Comparison of ENCODE assay signal across 2 cellular contexts in the genomic region with DNA sequence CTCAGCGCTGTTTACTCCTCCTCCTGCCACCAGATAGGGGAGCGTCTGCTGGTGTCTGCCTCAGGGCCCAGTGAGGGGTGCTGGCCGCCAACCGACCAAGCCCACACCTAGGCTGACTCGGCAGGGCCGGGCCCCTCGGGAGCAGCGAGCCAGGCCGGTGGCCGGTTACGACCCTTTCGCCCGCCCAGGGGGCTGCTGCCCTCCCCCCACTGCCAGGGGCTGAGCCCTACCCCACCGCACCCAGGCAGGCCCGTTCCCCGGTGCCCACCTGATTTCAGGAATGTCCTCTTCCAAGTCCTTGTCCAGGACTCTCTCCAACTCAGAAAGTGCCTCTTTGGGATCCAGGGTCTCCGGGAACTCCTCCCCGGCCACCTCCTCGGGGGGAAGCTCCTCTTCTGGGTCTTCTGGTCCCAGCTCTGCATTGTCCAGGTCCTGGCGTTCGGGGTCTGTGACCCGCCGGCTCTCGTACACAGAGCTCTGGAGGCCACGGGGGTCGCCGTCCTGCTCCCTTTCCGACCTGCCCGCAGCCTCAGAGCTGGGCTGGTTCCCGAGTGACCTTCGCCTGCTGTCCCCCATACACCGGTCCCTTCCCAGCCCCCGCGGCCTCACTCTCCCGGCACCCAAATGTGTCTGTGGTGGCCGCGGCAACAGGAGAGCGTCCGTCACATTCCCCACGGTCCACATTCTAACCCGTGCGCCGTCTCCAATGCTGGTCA.
TF ChIP-seq lines count a peak whose summit lies in the region.

No MANE protein-coding gene starts in this region.

TF ChIP-seq in HepG2, 621 proteins besides CTCF, POLR2A, EP300 and RAD21:
- no peak for TF ChIP-seq ZKSCAN5 (CRISPR knock-in tag; IDR thresholded peaks at IDR 0.05)
- TF ChIP-seq REPIN1 (CRISPR knock-in tag; IDR thresholded peaks at IDR 0.05; ENCODE audit: borderline replicate concordance, low read depth): no peak
- TF ChIP-seq ZNF354B (CRISPR knock-in tag; IDR thresholded peaks at IDR 0.05): no peak
- no peak for TF ChIP-seq ZNF7 (CRISPR knock-in tag; IDR thresholded peaks at IDR 0.05)
- TF ChIP-seq, protein P1, sequence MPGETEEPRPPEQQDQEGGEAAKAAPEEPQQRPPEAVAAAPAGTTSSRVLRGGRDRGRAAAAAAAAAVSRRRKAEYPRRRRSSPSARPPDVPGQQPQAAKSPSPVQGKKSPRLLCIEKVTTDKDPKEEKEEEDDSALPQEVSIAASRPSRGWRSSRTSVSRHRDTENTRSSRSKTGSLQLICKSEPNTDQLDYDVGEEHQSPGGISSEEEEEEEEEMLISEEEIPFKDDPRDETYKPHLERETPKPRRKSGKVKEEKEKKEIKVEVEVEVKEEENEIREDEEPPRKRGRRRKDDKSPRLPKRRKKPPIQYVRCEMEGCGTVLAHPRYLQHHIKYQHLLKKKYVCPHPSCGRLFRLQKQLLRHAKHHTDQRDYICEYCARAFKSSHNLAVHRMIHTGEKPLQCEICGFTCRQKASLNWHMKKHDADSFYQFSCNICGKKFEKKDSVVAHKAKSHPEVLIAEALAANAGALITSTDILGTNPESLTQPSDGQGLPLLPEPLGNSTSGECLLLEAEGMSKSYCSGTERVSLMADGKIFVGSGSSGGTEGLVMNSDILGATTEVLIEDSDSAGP (CRISPR knock-in tag; IDR thresholded peaks at IDR 0.05; ENCODE audit: borderline replicate concordance): no peak
- no peak for TF ChIP-seq ZNF609 (CRISPR knock-in tag; IDR thresholded peaks at IDR 0.05; ENCODE audit: borderline replicate concordance)
- TF ChIP-seq, protein P2, sequence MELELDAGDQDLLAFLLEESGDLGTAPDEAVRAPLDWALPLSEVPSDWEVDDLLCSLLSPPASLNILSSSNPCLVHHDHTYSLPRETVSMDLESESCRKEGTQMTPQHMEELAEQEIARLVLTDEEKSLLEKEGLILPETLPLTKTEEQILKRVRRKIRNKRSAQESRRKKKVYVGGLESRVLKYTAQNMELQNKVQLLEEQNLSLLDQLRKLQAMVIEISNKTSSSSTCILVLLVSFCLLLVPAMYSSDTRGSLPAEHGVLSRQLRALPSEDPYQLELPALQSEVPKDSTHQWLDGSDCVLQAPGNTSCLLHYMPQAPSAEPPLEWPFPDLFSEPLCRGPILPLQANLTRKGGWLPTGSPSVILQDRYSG (CRISPR knock-in tag; IDR thresholded peaks at IDR 0.05): no peak
- TF ChIP-seq ZNF784 (CRISPR knock-in tag; IDR thresholded peaks at IDR 0.05; ENCODE audit: borderline replicate concordance): no peak
- TF ChIP-seq DR1 (CRISPR knock-in tag; IDR thresholded peaks at IDR 0.05): no peak
- no peak for TF ChIP-seq RAD51 (IDR thresholded peaks at IDR 0.05; ENCODE audit: borderline replicate concordance)
- TF ChIP-seq LCORL (IDR thresholded peaks at IDR 0.05): no peak
- TF ChIP-seq LCORL (CRISPR knock-in tag; IDR thresholded peaks at IDR 0.05): no peak
- TF ChIP-seq ZNF431 (CRISPR knock-in tag; IDR thresholded peaks at IDR 0.05; ENCODE audit: borderline replicate concordance, low read depth): no peak
- no peak for TF ChIP-seq HNRNPL (IDR thresholded peaks at IDR 0.05; ENCODE audit: low read depth, low read length)
- TF ChIP-seq IRX3 (CRISPR knock-in tag; IDR thresholded peaks at IDR 0.05; ENCODE audit: borderline replicate concordance, low read depth): no peak
- TF ChIP-seq TBP (CRISPR knock-in tag; IDR thresholded peaks at IDR 0.05): no peak
- TF ChIP-seq ZNF761 (CRISPR knock-in tag; conservative IDR thresholded peaks at IDR 0.05): no peak
- TF ChIP-seq MAFG (CRISPR knock-in tag; IDR thresholded peaks at IDR 0.05): no peak
- no peak for TF ChIP-seq ETV6 (CRISPR knock-in tag; conservative IDR thresholded peaks at IDR 0.05)
TF ChIP-seq in HepG2: peak in this region for 0.

TF ChIP-seq in H1, 55 proteins besides CTCF, POLR2A, EP300 and RAD21:
- no peak for TF ChIP-seq TCF12 (IDR thresholded peaks at IDR 0.05; ENCODE audit: low read depth, low read length)
- no peak for TF ChIP-seq CHD7 (IDR thresholded peaks at IDR 0.05; ENCODE audit: insufficient replicate concordance, low read length)
- TF ChIP-seq KDM4A (IDR thresholded peaks at IDR 0.05; ENCODE audit: low read depth, low read length, severe bottlenecking): no peak
- no peak for TF ChIP-seq SP2 (IDR thresholded peaks at IDR 0.05; ENCODE audit: low read length)
TF ChIP-seq in H1: peak in this region for 0.
